8 cellular contexts compared by ENCODE assay signal in genomic region chr1:6445062-6445763, GRCh38. TPM values are rescaled to one million over a fixed set of nuclear protein-coding genes. Genes with fewer than 3 reads are reported as not detected.
A peak's percentile ranks its signal among the peaks of the same experiment; 100 is the strongest.
DNase-seq lines count a peak whose midpoint lies in the region; ATAC-seq, FAIRE-seq and TF ChIP-seq lines count a peak whose summit lies in the region.

No MANE protein-coding gene starts in this region.

- no peak overlapping the region for H3K27ac Mint-ChIP-seq in CD14-positive monocyte
- no peak overlapping the region for H3K27ac Mint-ChIP-seq in activated T-cell treated with anti-CD3 and anti-CD28 coated beads, Interleukin-2, amount 50 U/mL, for 24 hours

- peaks cover 50 to 82% (median 66%) of the 10 kb centered on the region in 3 donors for H3K27me3 Mint-ChIP-seq in CD14-positive monocyte (ENCODE audit: low read depth in 3 of 3)
- H3K27me3 Mint-ChIP-seq in activated T-cell treated with anti-CD3 and anti-CD28 coated beads, Interleukin-2, amount 50 U/mL, for 24 hours, result peaks cover 58% of the 10 kb centered on the region

- H3K4me1 Mint-ChIP-seq in CD14-positive monocyte, result peaks cover 4% of the 10 kb centered on the region
- H3K4me1 Mint-ChIP-seq in activated T-cell treated with anti-CD3 and anti-CD28 coated beads, Interleukin-2, amount 50 U/mL, for 24 hours (ENCODE audit: low read depth), result peaks cover 14% of the 10 kb centered on the region

- FAIRE-seq in HTR-8/SVneo (lab: Jason Lieb, UNC), result peak; percentile 96
- peak; percentile 94 for FAIRE-seq in urothelium cell line (lab: Jason Lieb, UNC)

- H3K9me3 Mint-ChIP-seq in CD14-positive monocyte, result peaks cover 0 to 10% (median 0%) of the 10 kb centered on the region in 7 donors
- H3K9me3 Mint-ChIP-seq in activated T-cell treated with anti-CD3 and anti-CD28 coated beads, Interleukin-2, amount 50 U/mL, for 24 hours, result no peaks in the 10 kb centered on the region

- peak; percentile 17 for TF ChIP-seq CTCF in CD14-positive monocyte (IDR thresholded peaks at IDR 0.05)

- H3K36me3 Mint-ChIP-seq in CD14-positive monocyte, result peaks cover 0 to 5% of the 10 kb centered on the region in 2 donors
- no peaks in the 10 kb centered on the region for H3K36me3 Mint-ChIP-seq in activated T-cell treated with anti-CD3 and anti-CD28 coated beads, Interleukin-2, amount 50 U/mL, for 24 hours (ENCODE audit: low read depth)

- DNase-seq in CD14-positive monocyte (ENCODE audit: low spot score) (no peak), HTR-8/SVneo (ENCODE audit: insufficient read length, low spot score) (no peak), iris pigment epithelial cell (ENCODE audit: low read depth) (peak; percentile 41), urothelium cell line (ENCODE audit: low spot score) (no peak), GOT3 (lab: John Stamatoyannopoulos, UW) (no peak), iPS-NIHi11 (ENCODE audit: low spot score) (no peak)
- DNase-seq in activated T-cell treated with anti-CD3 and anti-CD28 coated beads, Interleukin-2, amount 50 U/mL, for 24 hours, result peak; percentile 60

- no peak for ATAC-seq in HG02623 (IDR thresholded peaks at IDR 0.05; ENCODE audit: unreplicated experiment)

- no peak overlapping the region for H3K4me3 Mint-ChIP-seq in CD14-positive monocyte
- no peak overlapping the region for H3K4me3 Mint-ChIP-seq in activated T-cell treated with anti-CD3 and anti-CD28 coated beads, Interleukin-2, amount 50 U/mL, for 24 hours

- intact Hi-C loops in CD14-positive monocyte (cut with micrococcal nuclease), result no loop called here

RNA-seq across cellular contexts. Expression of gene ESPN, which starts 20.6 kb away (rescaled TPM):
- not detected for polyA plus RNA-seq in CD14-positive monocyte

RNA-seq across cellular contexts. Expression of gene TNFRSF25, which starts 20.8 kb away (rescaled TPM):
- under 1 TPM; 0.33 to 0.48 TPM for polyA plus RNA-seq in CD14-positive monocyte

RNA-seq across cellular contexts. Expression of gene HES2, which starts 25.5 kb away (rescaled TPM):
- polyA plus RNA-seq in CD14-positive monocyte, result not detected

RNA-seq across cellular contexts. Expression of gene PLEKHG5, which starts 46.3 kb away (rescaled TPM):
- not detected for polyA plus RNA-seq in CD14-positive monocyte

RNA-seq across cellular contexts. Expression of gene ACOT7, which starts 51.6 kb away (rescaled TPM):
- polyA plus RNA-seq in CD14-positive monocyte, result 1 to 10 TPM in 1 of 2 donors, under 1 TPM in 1; 0.63 to 1.4 TPM

Comparison
In these comparisons a context has a peak if more than half of its experiments do, and no peak if none do; other contexts are left out.
1. DNase-seq: peak in activated T-cell treated with anti-CD3 and anti-CD28 coated beads, Interleukin-2, amount 50 U/mL, for 24 hours (single experiment) and iris pigment epithelial cell (single experiment); none in CD14-positive monocyte (single experiment), HTR-8/SVneo (single experiment), urothelium cell line (single experiment), GOT3 (single experiment) and iPS-NIHi11 (single experiment).